ENCODE assay signal across 8 cellular contexts in genomic region chr2:191050640-191050987, GRCh38. TPM values are rescaled to one million over a fixed set of nuclear protein-coding genes. Genes with fewer than 3 reads are reported as not detected.
DNase-seq lines count a peak whose midpoint lies in the region; ATAC-seq and TF ChIP-seq lines count a peak whose summit lies in the region.

No MANE protein-coding gene starts in this region.

- peaks cover 13% of the 10 kb centered on the region for H3K4me1 Mint-ChIP-seq in activated CD8-positive, alpha-beta T cell treated with anti-CD3 and anti-CD28 coated beads, Interleukin-2, amount 10 ng/mL, durations not matched to agents 7 days and 5 days (ENCODE audit: low read depth)
- peaks cover 11% of the 10 kb centered on the region for H3K4me1 Mint-ChIP-seq in activated CD8-positive, alpha-beta T cell treated with anti-CD3 and anti-CD28 coated beads for 36 hours (ENCODE audit: low read depth)

- POLR2A ChIA-PET in activated CD8-positive, alpha-beta T cell treated with anti-CD3 and anti-CD28 coated beads, Interleukin-2, amount 10 ng/mL, durations not matched to agents 7 days and 5 days (lab: Charles Lee), result interaction anchor here (0.6 to 4.0 kb wide), 6 partner anchors 11 to 120 kb away, joined by 3 to 27 read pairs (median 12); partner anchors contain the start of gene STAT4
- POLR2A ChIA-PET in activated CD8-positive, alpha-beta T cell treated with anti-CD3 and anti-CD28 coated beads for 36 hours (lab: Charles Lee), result interaction anchor here (0.5 to 3.3 kb wide), 8 partner anchors 9 to 270 kb away, joined by 3 to 20 read pairs (median 4); partner anchors contain the start of gene STAT4

- no peaks in the 10 kb centered on the region for H3K9me3 ChIP-seq in skeletal muscle satellite cell (replicated peaks; ENCODE audit: low read length)

- H3K4me2 ChIP-seq in skeletal muscle satellite cell (ENCODE audit: low read length), result peak overlapping the region; percentile 11

- no peaks in the 10 kb centered on the region for H3K36me3 ChIP-seq in skeletal muscle satellite cell (ENCODE audit: insufficient read depth, low read length)

- H3K4me1 ChIP-seq in skeletal muscle satellite cell (ENCODE audit: control insufficient read depth, insufficient read depth, low read length), result peaks cover 37% of the 10 kb centered on the region

- peak overlapping the region; percentile 63 for H3K27ac Mint-ChIP-seq in activated CD8-positive, alpha-beta T cell treated with anti-CD3 and anti-CD28 coated beads, Interleukin-2, amount 10 ng/mL, durations not matched to agents 7 days and 5 days
- H3K27ac Mint-ChIP-seq in activated CD8-positive, alpha-beta T cell treated with anti-CD3 and anti-CD28 coated beads for 36 hours, result no peak overlapping the region

- no peaks in the 10 kb centered on the region for H3K27me3 Mint-ChIP-seq in activated CD8-positive, alpha-beta T cell treated with anti-CD3 and anti-CD28 coated beads, Interleukin-2, amount 10 ng/mL, durations not matched to agents 7 days and 5 days (ENCODE audit: low read depth)
- no peaks in the 10 kb centered on the region for H3K27me3 Mint-ChIP-seq in activated CD8-positive, alpha-beta T cell treated with anti-CD3 and anti-CD28 coated beads for 36 hours

- DNase-seq in activated CD8-positive, alpha-beta T cell treated with anti-CD3 and anti-CD28 coated beads, Interleukin-2, amount 10 ng/mL, durations not matched to agents 7 days and 5 days, result no peak
- DNase-seq in activated CD8-positive, alpha-beta T cell treated with anti-CD3 and anti-CD28 coated beads for 36 hours, result no peak
- DNase-seq in NCI-H226 (peak; percentile 86), fibroblast of the aortic adventitia (ENCODE audit: low read depth) (peak; percentile 83), NCI-H526 (lab: John Stamatoyannopoulos, UW) (no peak), cerebellar nuclear complex (lab: John Stamatoyannopoulos, UW) (no peak)
- no peak for DNase-seq in activated CD4-positive, CD25-positive, alpha-beta regulatory T cell treated with anti-CD3 and anti-CD28 coated beads, Interleukin-2, amount 50 U/mL, for 72 hours

- H3K9me3 Mint-ChIP-seq in activated CD8-positive, alpha-beta T cell treated with anti-CD3 and anti-CD28 coated beads, Interleukin-2, amount 10 ng/mL, durations not matched to agents 7 days and 5 days (ENCODE audit: insufficient read depth), result no peaks in the 10 kb centered on the region
- no peaks in the 10 kb centered on the region for H3K9me3 Mint-ChIP-seq in activated CD8-positive, alpha-beta T cell treated with anti-CD3 and anti-CD28 coated beads for 36 hours

- no peak overlapping the region for H3K4me3 ChIP-seq in fibroblast of the aortic adventitia (ENCODE audit: low read depth, low read length)
- H3K4me3 ChIP-seq in skeletal muscle satellite cell (ENCODE audit: low read length), result no peak overlapping the region

- intact Hi-C loops in activated CD8-positive, alpha-beta T cell treated with anti-CD3 and anti-CD28 coated beads for 36 hours (cut with micrococcal nuclease), result loop anchor here (10.0 kb wide), 1 partner anchor 474 kb away; no protein-coding TSS in a partner anchor

- H3K9ac ChIP-seq in skeletal muscle satellite cell (ENCODE audit: low read depth, low read length), result peak overlapping the region; percentile 54

- no peaks in the 10 kb centered on the region for H3K27me3 ChIP-seq in skeletal muscle satellite cell (ENCODE audit: control insufficient read depth, insufficient read depth, low read length)

- peaks cover 38% of the 10 kb centered on the region for H3K36me3 Mint-ChIP-seq in activated CD8-positive, alpha-beta T cell treated with anti-CD3 and anti-CD28 coated beads, Interleukin-2, amount 10 ng/mL, durations not matched to agents 7 days and 5 days (ENCODE audit: low read depth)
- H3K36me3 Mint-ChIP-seq in activated CD8-positive, alpha-beta T cell treated with anti-CD3 and anti-CD28 coated beads for 36 hours (ENCODE audit: low read depth), result peaks cover 12% of the 10 kb centered on the region

- CTCF ChIA-PET in activated CD8-positive, alpha-beta T cell treated with anti-CD3 and anti-CD28 coated beads, Interleukin-2, amount 10 ng/mL, durations not matched to agents 7 days and 5 days (lab: Charles Lee), result interaction anchor here (1.3 to 23.8 kb wide), 8 partner anchors 12 to 156 kb away, joined by 3 to 1116 read pairs (median 20); partner anchors contain the start of gene STAT4
- CTCF ChIA-PET in activated CD8-positive, alpha-beta T cell treated with anti-CD3 and anti-CD28 coated beads for 36 hours (lab: Charles Lee), result interaction anchor here (0.9 to 16.6 kb wide), 10 partner anchors 9 to 121 kb away, joined by 4 to 643 read pairs (median 22); partner anchors contain the start of gene STAT4

- no peak for TF ChIP-seq CTCF in activated CD8-positive, alpha-beta T cell treated with anti-CD3 and anti-CD28 coated beads for 36 hours (IDR thresholded peaks at IDR 0.05)
- TF ChIP-seq CTCF in fibroblast of the aortic adventitia (IDR thresholded peaks at IDR 0.05; ENCODE audit: insufficient read depth, low read length), result no peak

- H3K4me3 Mint-ChIP-seq in activated CD8-positive, alpha-beta T cell treated with anti-CD3 and anti-CD28 coated beads, Interleukin-2, amount 10 ng/mL, durations not matched to agents 7 days and 5 days, result no peak overlapping the region
- no peak overlapping the region for H3K4me3 Mint-ChIP-seq in activated CD8-positive, alpha-beta T cell treated with anti-CD3 and anti-CD28 coated beads for 36 hours

- ATAC-seq in activated CD8-positive, alpha-beta T cell treated with anti-CD3 and anti-CD28 coated beads, Interleukin-2, amount 10 ng/mL, durations not matched to agents 7 days and 5 days, result no peak
- no peak for ATAC-seq in activated CD8-positive, alpha-beta T cell treated with anti-CD3 and anti-CD28 coated beads for 36 hours

RNA-seq across cellular contexts. Expression of gene STAT1, which starts 36.6 kb away (rescaled TPM):
- total RNA-seq in activated CD8-positive, alpha-beta T cell treated with anti-CD3 and anti-CD28 coated beads, Interleukin-2, amount 10 ng/mL, durations not matched to agents 7 days and 5 days, result 100 to 1,000 TPM; 472 to 473 TPM
- 100 to 1,000 TPM; 293 to 311 TPM for total RNA-seq in activated CD8-positive, alpha-beta T cell treated with anti-CD3 and anti-CD28 coated beads for 36 hours
- total RNA-seq in fibroblast of the aortic adventitia (ENCODE audit: low replicate concordance), result 116 and 122 TPM in 2 replicates
- total RNA-seq in skeletal muscle satellite cell (2012; rRNA removed), result 78.4 and 123 TPM in 2 replicates

Comparison
In these comparisons a context has a peak if more than half of its experiments do, and no peak if none do; other contexts are left out.
1. DNase-seq: peak in NCI-H226 (single experiment) and fibroblast of the aortic adventitia (single experiment); none in activated CD8-positive, alpha-beta T cell treated with anti-CD3 and anti-CD28 coated beads, Interleukin-2, amount 10 ng/mL, durations not matched to agents 7 days and 5 days (single experiment), activated CD8-positive, alpha-beta T cell treated with anti-CD3 and anti-CD28 coated beads for 36 hours (single experiment), NCI-H526 (0 of 2), activated CD4-positive, CD25-positive, alpha-beta regulatory T cell treated with anti-CD3 and anti-CD28 coated beads, Interleukin-2, amount 50 U/mL, for 72 hours (single experiment) and cerebellar nuclear complex (0 of 2).